In the genomic region with DNA sequence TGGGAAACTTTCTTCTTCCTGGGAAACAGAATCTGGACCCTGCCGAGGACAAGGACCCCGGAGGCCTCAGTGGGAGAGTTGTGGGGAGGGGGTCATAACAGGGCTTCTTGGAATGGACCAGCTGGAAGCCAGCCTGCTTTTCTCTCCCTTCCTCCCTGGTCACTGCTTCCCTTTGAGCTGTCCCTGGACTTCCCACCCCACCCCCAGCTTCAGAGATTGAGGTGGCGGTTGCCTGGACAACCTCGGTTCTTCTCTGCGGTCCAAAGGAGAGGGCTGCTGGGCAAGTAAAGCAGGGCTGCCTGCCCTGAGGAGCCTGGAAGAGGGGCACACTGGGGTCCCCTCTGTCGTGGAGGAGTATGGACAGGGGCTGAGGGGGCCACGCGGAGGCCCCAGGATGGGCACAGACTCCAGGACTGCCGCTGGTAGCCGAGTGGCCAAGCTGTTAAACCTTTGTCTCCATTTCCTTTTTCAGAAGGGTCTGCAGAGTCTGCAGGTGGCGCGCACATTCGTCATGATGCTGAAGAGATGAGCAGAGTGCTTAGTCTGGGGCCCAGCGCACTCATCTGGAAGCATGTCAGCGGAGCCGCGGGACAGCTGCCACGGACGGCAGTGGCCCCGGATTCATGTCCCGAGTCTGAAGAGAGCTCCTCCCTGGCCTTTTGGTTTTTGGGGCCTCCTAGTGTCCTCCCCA, we compare ENCODE assay signal across 9 cellular contexts. TPM values are rescaled to one million over a fixed set of nuclear protein-coding genes. Genes with fewer than 3 reads are reported as not detected.
DNase-seq lines count a peak whose midpoint lies in the region; ATAC-seq, FAIRE-seq and TF ChIP-seq lines count a peak whose summit lies in the region.
"Had no signal": no experiment of that assay in that cellular context is flagged by ENCODE, and none has a peak within 500 bp of the region (broad histone marks: within the 10 kb centered on the region; RNA-seq: fewer than 3 reads in every experiment).

No MANE protein-coding gene starts in this region.

- H3K4me2 ChIP-seq in GM23338 (peak overlapping the region; percentile 75), astrocyte (ENCODE audit: low read length) (peak overlapping the region; percentile 5), keratinocyte (ENCODE audit: control insufficient read depth, extremely low read depth, insufficient read depth, low read depth, low read length) (peak overlapping the region; percentile 53)

- H3K9me3 Mint-ChIP-seq in GM23338 (no peaks in the 10 kb centered on the region), astrocyte (ENCODE audit: unreplicated experiment) (no peaks in the 10 kb centered on the region), osteocyte (ENCODE audit: unreplicated experiment) (no peaks in the 10 kb centered on the region)

- CTCF ChIA-PET in HEK293T (lab: Yijun Ruan, JAX) = interaction anchor here (0.9 kb wide), 1 partner anchor 102 kb away, joined by 3 read pairs; no protein-coding TSS in a partner anchor

- ATAC-seq in GM23338 = peak; percentile 44
- ATAC-seq in sciatic nerve = no peak
- ATAC-seq in HG03469 (IDR thresholded peaks at IDR 0.05; ENCODE audit: unreplicated experiment) = no peak
- no peak for ATAC-seq in HG03432 (IDR thresholded peaks at IDR 0.05; ENCODE audit: unreplicated experiment)

- H3K9me2 ChIP-seq in GM23338 (ENCODE audit: insufficient read depth) = no peaks in the 10 kb centered on the region

- peaks cover 18% of the 10 kb centered on the region for H3F3A ChIP-seq in GM23338 (replicated peaks; ENCODE audit: low read depth)

- DNase-seq in GM23338 (ENCODE audit: low spot score) (peak; percentile 77), astrocyte (ENCODE audit: low read depth) (no peak), keratinocyte (ENCODE audit: low read depth, low spot score) (no peak), sciatic nerve (ENCODE audit: low spot score) (peak; percentile 59), HEK293T (ENCODE audit: extremely low spot score) (no peak), osteocyte (ENCODE audit: extremely low spot score, unreplicated experiment) (no peak)
- DNase-seq: Calu3 had no signal

- H3K27me3 Mint-ChIP-seq in GM23338 (ENCODE audit: insufficient read depth, low read depth, poor library complexity) (peaks cover 33% of the 10 kb centered on the region), astrocyte (ENCODE audit: low read depth, unreplicated experiment) (no peaks in the 10 kb centered on the region), osteocyte (ENCODE audit: unreplicated experiment) (no peaks in the 10 kb centered on the region)

- H3K27me3 ChIP-seq in GM23338 (ENCODE audit: insufficient read depth) (no peaks in the 10 kb centered on the region), astrocyte (ENCODE audit: insufficient read depth, low read length) (no peaks in the 10 kb centered on the region), keratinocyte (ENCODE audit: control insufficient read depth, extremely low read depth, insufficient read depth, low read length) (no peaks in the 10 kb centered on the region)

- H3K36me3 Mint-ChIP-seq in GM23338 (ENCODE audit: low read depth) = peaks cover 30% of the 10 kb centered on the region
- H3K36me3 Mint-ChIP-seq in astrocyte (ENCODE audit: low read depth, unreplicated experiment) = peaks cover 10% of the 10 kb centered on the region
- peaks cover 20% of the 10 kb centered on the region for H3K36me3 Mint-ChIP-seq in osteocyte (ENCODE audit: unreplicated experiment)

- dilution Hi-C loops in keratinocyte (cut with MboI; ENCODE audit: extremely low pct_ligation_motif_present, low sequenced_read_pairs) = no loop called here

- H3K4me3 ChIP-seq in GM23338 (peak overlapping the region; percentile 47), astrocyte (ENCODE audit: insufficient read depth, low read depth, low read length) (no peak overlapping the region), keratinocyte (ENCODE audit: control insufficient read depth in 2 of 3, extremely low read depth in 1 of 3, insufficient read depth in 2 of 3, low read depth in 1 of 3, low read length in 3 of 3) (no peak overlapping the region)

- FAIRE-seq in astrocyte (lab: Jason Lieb, UNC) (no peak), keratinocyte (lab: Jason Lieb, UNC) (no peak)

- H3K9me3 ChIP-seq in astrocyte (ENCODE audit: insufficient read depth, low read depth, low read length) = no peaks in the 10 kb centered on the region
- H3K9me3 ChIP-seq in keratinocyte (ENCODE audit: control insufficient read depth, low read depth, low read length) = no peaks in the 10 kb centered on the region

- peaks cover 3% of the 10 kb centered on the region for H3K9me1 ChIP-seq in keratinocyte (ENCODE audit: control insufficient read depth, extremely low read depth, insufficient read depth, low read length)

- H3K9ac ChIP-seq in astrocyte (ENCODE audit: low read length) (no peak overlapping the region), keratinocyte (ENCODE audit: control insufficient read depth, extremely low read depth, insufficient read depth, low read length) (no peak overlapping the region)

- H3K4me1 ChIP-seq in GM23338 (ENCODE audit: insufficient read depth) (peaks cover 61% of the 10 kb centered on the region), astrocyte (ENCODE audit: insufficient read depth, low read length) (peaks cover 20% of the 10 kb centered on the region), keratinocyte (ENCODE audit: control insufficient read depth, extremely low read depth, insufficient read depth, low read length) (peaks cover 39% of the 10 kb centered on the region)

- intact Hi-C loops in sciatic nerve (cut with DNase I) = no loop called here

- H3K36me3 ChIP-seq in GM23338 (ENCODE audit: insufficient read depth) (peaks cover 1% of the 10 kb centered on the region; the same call in 1 of the 2 replicates), astrocyte (ENCODE audit: insufficient read depth, low read length) (peaks cover 5% of the 10 kb centered on the region), keratinocyte (ENCODE audit: control insufficient read depth in 2 of 2, extremely low read depth in 1 of 2, insufficient read depth in 2 of 2, low read length in 2 of 2) (peaks cover 0 to 3% of the 10 kb centered on the region in 2 experiments)

- TF ChIP-seq CTCF in GM23338 (conservative IDR thresholded peaks at IDR 0.05; ENCODE audit: low read depth in 2 of 2) = 0 out of 4 replicates have a peak, but pooled peaks of 1 of the 2 experiments have one; percentile 6
- no peak for TF ChIP-seq CTCF in astrocyte (IDR thresholded peaks at IDR 0.05; ENCODE audit: insufficient read depth, low read depth, low read length)
- TF ChIP-seq CTCF in keratinocyte (optimal IDR thresholded peaks at IDR 0.05 in 1 of 3, IDR thresholded peaks at IDR 0.05 in 1 of 3, conservative IDR thresholded peaks at IDR 0.05 in 1 of 3; ENCODE audit: extremely low read depth in 1 of 3, insufficient read depth in 2 of 3, low read length in 3 of 3) = no peak
- TF ChIP-seq CTCF in osteocyte (IDR thresholded peaks at IDR 0.05) = no peak

- H4K20me1 ChIP-seq in GM23338 (replicated peaks; ENCODE audit: insufficient read depth) (peaks cover 3% of the 10 kb centered on the region), astrocyte (ENCODE audit: insufficient read depth, low read length) (peaks cover 21% of the 10 kb centered on the region), keratinocyte (ENCODE audit: control insufficient read depth, extremely low read depth, insufficient read depth, low read length) (no peaks in the 10 kb centered on the region)

- H3K4me1 Mint-ChIP-seq in GM23338 = peaks cover 69% of the 10 kb centered on the region
- peaks cover 25% of the 10 kb centered on the region for H3K4me1 Mint-ChIP-seq in astrocyte (ENCODE audit: low read depth, unreplicated experiment)
- peaks cover 4% of the 10 kb centered on the region for H3K4me1 Mint-ChIP-seq in osteocyte (ENCODE audit: unreplicated experiment)

- H3K27ac ChIP-seq in GM23338 (ENCODE audit: low read depth) = peak overlapping the region; percentile 91
- no peak overlapping the region for H3K27ac ChIP-seq in astrocyte (ENCODE audit: low read depth, low read length)
- no peak overlapping the region for H3K27ac ChIP-seq in keratinocyte (ENCODE audit: control insufficient read depth, insufficient read depth, low read length)

- peak overlapping the region; percentile 94 for H3K27ac Mint-ChIP-seq in GM23338
- peak overlapping the region; percentile 66 for H3K27ac Mint-ChIP-seq in astrocyte (ENCODE audit: unreplicated experiment)
- H3K27ac Mint-ChIP-seq in osteocyte (ENCODE audit: unreplicated experiment) = no peak overlapping the region

- H2AFZ ChIP-seq in GM23338 (no peak overlapping the region), astrocyte (ENCODE audit: low read depth, low read length) (no peak overlapping the region), keratinocyte (ENCODE audit: control insufficient read depth, low read length) (no peak overlapping the region)

- POLR2A ChIA-PET in HEK293T (lab: Yijun Ruan, JAX) = no interaction called here

- H3K4me3 Mint-ChIP-seq in GM23338 = peak overlapping the region; percentile 61
- no peak overlapping the region for H3K4me3 Mint-ChIP-seq in astrocyte (ENCODE audit: unreplicated experiment)
- no peak overlapping the region for H3K4me3 Mint-ChIP-seq in osteocyte (ENCODE audit: unreplicated experiment)

- H3K79me2 ChIP-seq in GM23338 (replicated peaks; ENCODE audit: insufficient read depth) = no peaks in the 10 kb centered on the region; the same call in 1 of the 2 replicates
- H3K79me2 ChIP-seq in astrocyte (ENCODE audit: insufficient read depth, low read length) = no peaks in the 10 kb centered on the region
- H3K79me2 ChIP-seq in keratinocyte (ENCODE audit: control insufficient read depth, insufficient read depth, low read length) = no peaks in the 10 kb centered on the region

TF ChIP-seq in HEK293T, 16 proteins besides CTCF, POLR2A, EP300 and RAD21:
- TF ChIP-seq ELF4 (IDR thresholded peaks at IDR 0.05) (no peak), SUZ12 (IDR thresholded peaks at IDR 0.05) (no peak), HDGF (IDR thresholded peaks at IDR 0.05; ENCODE audit: borderline replicate concordance) (no peak), LEF1 (IDR thresholded peaks at IDR 0.05; ENCODE audit: borderline replicate concordance) (no peak), ZNF384 (IDR thresholded peaks at IDR 0.05) (no peak)

RNA-seq across cellular contexts. Expression of a gene that starts 42.8 kb away (rescaled TPM):
- 28.5 and 38.3 TPM in 2 replicates for total RNA-seq in GM23338 (2014; rRNA removed; shearing (Covaris generic))
- polyA plus RNA-seq in GM23338 (2016; fragmentation: Nextera tagmentation; extraction: Ambion mirVana) (5.2 and 5.8 TPM in 2 replicates), keratinocyte (2.1 to 4.4 TPM (median 2.7 TPM) in 3 replicates)
- total RNA-seq in astrocyte (4.7 and 5.6 TPM in 2 replicates), sciatic nerve (6.2 TPM), osteocyte (3.6 and 3.9 TPM in 2 replicates)
- polyA plus RNA-seq in keratinocyte (2011; ENCODE audit: low read depth) = 0.60 TPM
- 1.5 and 2.4 TPM in 2 replicates for polyA plus RNA-seq in keratinocyte (2011; cell fraction: cytosol; rRNA removed)
- 5.1 and 6.5 TPM in 2 replicates for polyA plus RNA-seq in keratinocyte (2011; cell fraction: nucleus; rRNA removed)
- 2.7 and 2.8 TPM in 2 replicates for polyA plus RNA-seq in keratinocyte (2012; ENCODE audit: low replicate concordance)
- polyA minus RNA-seq in keratinocyte = 3.1 to 7.2 TPM (median 4.1 TPM) in 3 replicates
- polyA minus RNA-seq in keratinocyte (2011; cell fraction: cytosol; rRNA and poly(A)+ RNA removed) = 3.3 TPM
- polyA minus RNA-seq in keratinocyte (2011; cell fraction: nucleus; rRNA and poly(A)+ RNA removed) = 5.3 and 5.4 TPM in 2 replicates

Comparison
In these comparisons a context has a peak if more than half of its experiments do, and no peak if none do; other contexts are left out.
1. DNase-seq: peak in GM23338 (single experiment) and sciatic nerve (single experiment); none in astrocyte (single experiment), keratinocyte (single experiment), HEK293T (single experiment) and osteocyte (single experiment).
2. H3K4me2 ChIP-seq: peak in every context shown above with its lines; median percentile 75 in GM23338; 53 in keratinocyte; 5 in astrocyte.